In the genomic region with DNA sequence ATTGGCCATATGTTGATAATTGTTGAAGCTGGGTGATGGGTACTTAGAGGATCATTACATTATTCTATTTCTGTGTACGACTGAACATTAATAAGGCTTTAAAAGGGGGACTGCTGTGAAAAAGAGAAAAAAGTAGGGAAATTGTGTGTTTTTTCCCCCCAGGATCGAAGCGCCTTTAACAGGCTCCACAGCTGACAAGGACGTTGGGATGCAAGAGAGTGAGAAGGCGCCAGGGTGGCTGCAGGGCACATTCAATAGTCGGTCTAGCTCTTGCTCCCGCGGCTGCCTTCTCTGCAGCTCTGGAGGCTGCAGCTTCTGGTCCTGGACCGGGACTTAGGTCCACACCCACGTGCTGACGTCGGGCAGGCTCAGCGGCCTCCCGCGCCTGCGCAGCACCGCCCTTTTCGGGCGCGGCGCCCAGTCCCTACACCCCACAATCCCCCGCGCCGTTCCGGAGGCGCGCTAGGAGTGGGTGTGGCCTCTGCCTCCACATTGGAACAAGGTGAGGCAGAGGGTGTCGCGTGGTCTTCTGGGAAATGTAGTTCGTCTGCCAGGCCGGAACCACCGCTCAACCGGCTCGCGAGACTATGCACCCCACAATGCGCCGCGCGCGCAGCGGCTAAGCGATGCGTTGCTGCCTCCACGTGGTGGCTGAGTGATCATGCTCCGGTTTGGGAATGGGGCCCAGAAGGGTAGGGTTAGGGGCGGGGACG, we compare ENCODE assay signal across 8 cellular contexts. TPM values are rescaled to one million over a fixed set of nuclear protein-coding genes. Genes with fewer than 3 reads are reported as not detected.
A peak's percentile ranks its signal among the peaks of the same experiment; 100 is the strongest.
DNase-seq lines count a peak whose midpoint lies in the region; TF ChIP-seq lines count a peak whose summit lies in the region.

No MANE protein-coding gene starts in this region.

- H3K14ac ChIP-seq in neuronal stem cell (ENCODE audit: low read length): no peak overlapping the region

- H3K4me3 ChIP-seq in MM.1S (ENCODE audit: low read length) (peak overlapping the region; percentile 39), neuronal stem cell (ENCODE audit: low read length in 2 of 2) (peak overlapping the region; percentile 36 to 61)

- no peak overlapping the region for H4K8ac ChIP-seq in neuronal stem cell (ENCODE audit: low read depth, low read length)

- H2AK5ac ChIP-seq in neuronal stem cell (ENCODE audit: low read depth, low read length): no peak overlapping the region

- WGBS in neuronal stem cell (ENCODE audit: extremely low coverage in 2 of 2, insufficient read length in 2 of 2, insufficient replicate concordance in 1 of 2), 2 donors: no CpG with 5 or more reads among the region's 47 CpGs

- peak overlapping the region; percentile 71 for H3K4me2 ChIP-seq in MM.1S (ENCODE audit: low read depth, low read length)
- H3K4me2 ChIP-seq in neuronal stem cell (ENCODE audit: insufficient read depth, low read length, poor library complexity, severe bottlenecking): peak overlapping the region; percentile 48

- no peak overlapping the region for H2BK120ac ChIP-seq in neuronal stem cell (ENCODE audit: low read depth, low read length)

- no peak overlapping the region for H2BK15ac ChIP-seq in neuronal stem cell (ENCODE audit: low read length)

- no peak overlapping the region for H4K91ac ChIP-seq in neuronal stem cell (ENCODE audit: low read depth, low read length, poor library complexity)

- no peaks in the 10 kb centered on the region for H3K9me3 ChIP-seq in MM.1S (replicated peaks; ENCODE audit: insufficient read depth, low read length)
- H3K9me3 ChIP-seq in neuronal stem cell (replicated peaks in 1 of 2; ENCODE audit: control insufficient read depth in 2 of 2, insufficient read depth in 1 of 2, low read depth in 1 of 2, low read length in 2 of 2): no peaks in the 10 kb centered on the region

- H3F3A ChIP-seq in MM.1S (ENCODE audit: insufficient read depth, low read length): peaks cover 3% of the 10 kb centered on the region; the same call in 1 of the 2 replicates

- H2AFZ ChIP-seq in MM.1S (ENCODE audit: low read length): peak overlapping the region; percentile 78
- H2AFZ ChIP-seq in neuronal stem cell (ENCODE audit: low read length): peak overlapping the region; percentile 85

- no peaks in the 10 kb centered on the region for H3K9me2 ChIP-seq in MM.1S (replicated peaks; ENCODE audit: insufficient read depth, low read length)

- no peak overlapping the region for H2BK12ac ChIP-seq in neuronal stem cell (ENCODE audit: low read length)

- H3K36me3 ChIP-seq in MM.1S (replicated peaks; ENCODE audit: insufficient read depth, low read length) (no peaks in the 10 kb centered on the region), neuronal stem cell (replicated peaks in 1 of 2; ENCODE audit: control insufficient read depth in 2 of 2, insufficient read depth in 2 of 2, low read length in 2 of 2) (no peaks in the 10 kb centered on the region)

- no peaks in the 10 kb centered on the region for H4K20me1 ChIP-seq in MM.1S (ENCODE audit: insufficient read depth, low read length)

- H3K4me1 ChIP-seq in MM.1S (ENCODE audit: low read length) (peaks cover 16% of the 10 kb centered on the region; the same call in 1 of the 2 replicates), neuronal stem cell (ENCODE audit: control insufficient read depth in 2 of 2, insufficient read depth in 1 of 2, low read depth in 1 of 2, low read length in 2 of 2) (peaks cover 5 to 7% of the 10 kb centered on the region in 2 donors)

- no peak overlapping the region for H2BK5ac ChIP-seq in neuronal stem cell (ENCODE audit: low read length)

- H3K79me2 ChIP-seq in MM.1S (ENCODE audit: low read length): no peaks in the 10 kb centered on the region

- H3K18ac ChIP-seq in neuronal stem cell (ENCODE audit: low read length): no peak overlapping the region

- DNase-seq in GM03348 (ENCODE audit: low spot score) (peak; percentile 100), HCEC 1CT (peak; percentile 100), MM.1S (peak; percentile 100), SIG-M5 (lab: John Stamatoyannopoulos, UW) (peak; percentile 86), foreskin melanocyte (peak; percentile 99), neuronal stem cell (ENCODE audit: low spot score) (peak; percentile 100), substantia nigra (lab: John Stamatoyannopoulos, UW) (peak; percentile 93 to 100 (median 98))
- peak; percentile 93 to 99 (median 97) for DNase-seq in activated naive CD4-positive, alpha-beta T cell (lab: John Stamatoyannopoulos, UW)

- peak; percentile 96 for TF ChIP-seq CTCF in MM.1S (IDR thresholded peaks at IDR 0.05; ENCODE audit: low read length)

- no peak overlapping the region for H3K27ac ChIP-seq in MM.1S (ENCODE audit: low read length)
- H3K27ac ChIP-seq in neuronal stem cell (replicated peaks; ENCODE audit: low read length): peak overlapping the region; percentile 73
- peak overlapping the region; percentile 89 for H3K27ac ChIP-seq in substantia nigra (ENCODE audit: low read depth, low read length, poor library complexity, severe bottlenecking)

- peaks cover 21% of the 10 kb centered on the region for H3K27me3 ChIP-seq in MM.1S (replicated peaks; ENCODE audit: insufficient read depth, low read length)
- H3K27me3 ChIP-seq in neuronal stem cell (ENCODE audit: control insufficient read depth in 3 of 3, insufficient read depth in 3 of 3, low read depth in 1 of 3, low read length in 3 of 3): no peaks in the 10 kb centered on the region

- H3K4ac ChIP-seq in neuronal stem cell (ENCODE audit: low read length): no peak overlapping the region

- H3K79me1 ChIP-seq in neuronal stem cell (ENCODE audit: low read depth, low read length): peaks cover 2% of the 10 kb centered on the region

- peak overlapping the region; percentile 99 for H3K23ac ChIP-seq in neuronal stem cell (ENCODE audit: low read depth, low read length, poor library complexity)

- H3K9ac ChIP-seq in MM.1S (ENCODE audit: low read length) (peak overlapping the region; percentile 11; the same call in 1 of the 2 replicates), neuronal stem cell (ENCODE audit: low read depth, low read length, poor library complexity) (peak overlapping the region; percentile 79)

RNA-seq across cellular contexts. Expression of a gene that starts 4.9 kb away (rescaled TPM):
- 21.3 TPM for polyA plus RNA-seq in neuronal stem cell (2013, experiment 1 of 2)
- 19.6 TPM for polyA plus RNA-seq in neuronal stem cell (2013, experiment 2 of 2)

RNA-seq across cellular contexts. Expression of a gene that starts 23.2 kb away (rescaled TPM):
- not detected for polyA plus RNA-seq in neuronal stem cell (2013, experiment 1 of 2)
- not detected for polyA plus RNA-seq in neuronal stem cell (2013, experiment 2 of 2)

RNA-seq across cellular contexts. Expression of a gene that starts 29.0 kb away (rescaled TPM):
- 0.32 TPM for polyA plus RNA-seq in neuronal stem cell (2013, experiment 1 of 2)
- polyA plus RNA-seq in neuronal stem cell (2013, experiment 2 of 2): 0.39 TPM

RNA-seq across cellular contexts. Expression of a gene that starts 31.0 kb away (rescaled TPM):
- 4.8 TPM for polyA plus RNA-seq in neuronal stem cell (2013, experiment 1 of 2)
- polyA plus RNA-seq in neuronal stem cell (2013, experiment 2 of 2): 4.7 TPM
